Comparison of ENCODE assay signal across 8 cellular contexts in the genomic region with DNA sequence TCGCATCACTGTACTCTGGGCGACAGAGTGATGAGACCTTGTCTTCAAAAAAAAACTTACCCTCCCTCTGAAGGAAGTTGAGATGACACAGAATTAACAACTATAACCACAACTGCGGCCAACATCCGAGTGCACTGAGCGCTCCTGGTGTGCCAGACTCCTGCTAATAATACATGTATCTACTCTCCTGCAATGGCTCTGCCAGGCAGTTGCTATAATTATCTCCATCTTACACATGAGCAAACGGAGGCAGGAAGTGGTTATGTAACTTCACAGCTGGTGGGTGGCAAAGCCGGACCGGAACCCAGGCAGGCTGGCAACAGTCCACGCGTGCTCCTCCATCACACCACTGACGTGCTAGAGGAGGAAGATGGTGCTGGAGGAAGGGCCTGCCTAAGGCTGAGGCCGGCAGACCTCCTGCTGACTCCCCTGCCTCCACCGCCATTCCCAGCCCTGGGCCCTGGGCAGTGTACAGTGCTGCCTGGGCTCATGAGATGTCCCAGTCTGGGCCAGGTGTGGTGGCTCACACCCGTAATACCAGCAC. TPM values are rescaled to one million over a fixed set of nuclear protein-coding genes. Genes with fewer than 3 reads are reported as not detected.
DNase-seq lines count a peak whose midpoint lies in the region; ATAC-seq, FAIRE-seq and TF ChIP-seq lines count a peak whose summit lies in the region.

No MANE protein-coding gene starts in this region.

- FAIRE-seq in GM18507 (lab: Jason Lieb, UNC), result peak; percentile 92

- H3K27ac ChIP-seq in RWPE1, result peak overlapping the region; percentile 60
- peak overlapping the region in 20 of 21 experiments; percentile 31 to 92 (median 72) for H3K27ac ChIP-seq in skin epidermis

- DNase-seq in GM18507 (ENCODE audit: extremely low spot score, insufficient read length, low read depth) (peak; percentile 33), RWPE1 (ENCODE audit: low spot score) (no peak), head of caudate nucleus (peak; percentile 45 to 92 (median 76)), H7 (no peak), NCI-H345 (lab: John Stamatoyannopoulos, UW) (no peak)
- peak; percentile 87 for DNase-seq in activated effector memory CD4-positive, alpha-beta T cell treated with anti-CD3 and anti-CD28 coated beads, Interleukin-2, amount 50 U/mL, for 16 hours

- peak; percentile 77 for ATAC-seq in HG03432 (IDR thresholded peaks at IDR 0.05; ENCODE audit: unreplicated experiment)

- no peak overlapping the region for H3K4me3 ChIP-seq in skin epidermis
- no peak overlapping the region for H3K4me3 ChIP-seq in H7 (ENCODE audit: insufficient read depth, low read depth, low read length)

- no peak for TF ChIP-seq CTCF in RWPE1 (conservative IDR thresholded peaks at IDR 0.05; ENCODE audit: low read depth)

- intact Hi-C loops in head of caudate nucleus (cut with DNase I), result no loop called here

- CTCF ChIA-PET in RWPE1 (lab: Yijun Ruan, JAX), result interaction anchor here (0.5 kb wide), 1 partner anchor 23 kb away, joined by 3 read pairs; no protein-coding TSS in a partner anchor

- POLR2A ChIA-PET in RWPE1 (lab: Yijun Ruan, JAX; ENCODE audit: low non-redundant PET), result no interaction called here

- peaks cover 2% of the 10 kb centered on the region for H3K36me3 ChIP-seq in H7 (replicated peaks; ENCODE audit: control insufficient read depth, insufficient read depth, low read length)

- H3K27me3 ChIP-seq in H7 (ENCODE audit: control insufficient read depth, insufficient read depth, low read length), result no peaks in the 10 kb centered on the region

RNA-seq across cellular contexts. Expression of gene XRCC1, which starts 12.6 kb away (rescaled TPM):
- 44.9 and 58.8 TPM in 2 replicates for total RNA-seq in H7 (2014; rRNA removed; shearing (Covaris generic))

RNA-seq across cellular contexts. Expression of gene PINLYP, which starts 12.8 kb away (rescaled TPM):
- 4.9 and 6.2 TPM in 2 replicates for total RNA-seq in H7 (2014; rRNA removed; shearing (Covaris generic))

RNA-seq across cellular contexts. Expression of gene ZNF575, which starts 29.8 kb away (rescaled TPM):
- not detected in 2 replicates for total RNA-seq in H7 (2014; rRNA removed; shearing (Covaris generic))

RNA-seq across cellular contexts. Expression of gene IRGQ, which starts 33.2 kb away (rescaled TPM):
- 11.2 and 16.5 TPM in 2 replicates for total RNA-seq in H7 (2014; rRNA removed; shearing (Covaris generic))

RNA-seq across cellular contexts. Expression of gene ZNF576, which starts 33.6 kb away (rescaled TPM):
- 12.3 and 18.6 TPM in 2 replicates for total RNA-seq in H7 (2014; rRNA removed; shearing (Covaris generic))

Comparison
In these comparisons a context has a peak if more than half of its experiments do, and no peak if none do; other contexts are left out.
1. DNase-seq: peak in GM18507 (single experiment), activated effector memory CD4-positive, alpha-beta T cell treated with anti-CD3 and anti-CD28 coated beads, Interleukin-2, amount 50 U/mL, for 16 hours (single experiment) and head of caudate nucleus (42 of 42); none in RWPE1 (single experiment), H7 (single experiment) and NCI-H345 (single experiment).